Comparison of ENCODE assay signal across 1 cellular context in the genomic region with DNA sequence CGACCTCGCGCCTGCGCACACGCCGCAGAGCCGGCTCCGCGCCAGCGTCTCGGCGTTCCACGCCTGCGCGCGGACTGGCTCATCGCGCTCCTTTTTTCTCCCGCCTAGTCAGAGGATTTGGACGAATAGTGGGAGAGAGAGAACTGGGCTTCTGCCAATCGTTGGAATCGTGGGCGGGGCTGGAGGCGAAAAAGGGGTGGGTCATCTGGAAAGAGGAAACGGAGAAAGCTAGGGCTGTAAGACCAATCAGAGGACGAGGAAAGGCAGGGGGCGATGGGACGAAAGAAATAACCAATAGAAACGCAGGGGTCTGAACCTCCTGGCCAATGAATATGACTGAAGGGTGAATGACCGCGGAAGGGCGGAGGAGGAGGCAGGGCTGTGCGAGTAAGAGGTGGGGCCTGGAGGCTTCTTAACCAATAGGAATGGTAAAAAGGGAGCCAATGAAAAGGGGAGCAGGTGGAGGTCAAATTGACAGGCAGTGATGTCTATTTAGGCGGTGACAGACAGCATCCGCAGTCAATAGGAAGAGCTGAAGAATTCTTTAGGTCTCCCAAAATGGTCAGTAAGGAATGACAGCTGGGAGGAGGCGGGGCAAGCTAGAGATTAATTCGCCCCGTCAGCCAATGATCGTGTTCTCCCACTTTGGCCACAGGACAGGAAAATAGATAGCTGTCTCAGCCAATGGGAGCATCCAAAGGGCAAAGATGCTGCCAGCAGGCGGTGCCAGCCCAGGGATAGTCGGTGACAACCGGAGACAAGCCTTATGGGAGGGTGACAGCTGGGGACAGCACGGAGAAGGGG.
TF ChIP-seq lines count a peak whose summit lies in the region.

A gene with protein sequence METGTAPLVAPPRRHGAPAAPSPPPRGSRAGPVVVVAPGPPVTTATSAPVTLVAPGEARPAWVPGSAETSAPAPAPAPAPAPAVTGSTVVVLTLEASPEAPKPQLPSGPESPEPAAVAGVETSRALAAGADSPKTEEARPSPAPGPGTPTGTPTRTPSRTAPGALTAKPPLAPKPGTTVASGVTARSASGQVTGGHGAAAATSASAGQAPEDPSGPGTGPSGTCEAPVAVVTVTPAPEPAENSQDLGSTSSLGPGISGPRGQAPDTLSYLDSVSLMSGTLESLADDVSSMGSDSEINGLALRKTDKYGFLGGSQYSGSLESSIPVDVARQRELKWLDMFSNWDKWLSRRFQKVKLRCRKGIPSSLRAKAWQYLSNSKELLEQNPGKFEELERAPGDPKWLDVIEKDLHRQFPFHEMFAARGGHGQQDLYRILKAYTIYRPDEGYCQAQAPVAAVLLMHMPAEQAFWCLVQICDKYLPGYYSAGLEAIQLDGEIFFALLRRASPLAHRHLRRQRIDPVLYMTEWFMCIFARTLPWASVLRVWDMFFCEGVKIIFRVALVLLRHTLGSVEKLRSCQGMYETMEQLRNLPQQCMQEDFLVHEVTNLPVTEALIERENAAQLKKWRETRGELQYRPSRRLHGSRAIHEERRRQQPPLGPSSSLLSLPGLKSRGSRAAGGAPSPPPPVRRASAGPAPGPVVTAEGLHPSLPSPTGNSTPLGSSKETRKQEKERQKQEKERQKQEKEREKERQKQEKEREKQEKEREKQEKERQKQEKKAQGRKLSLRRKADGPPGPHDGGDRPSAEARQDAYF (minus strand): TSS at position 51 of the 804 bp plus-strand sequence. CDS start 311 bp downstream, outside the sequence.

TF ChIP-seq in HepG2, 621 proteins besides CTCF, POLR2A, EP300 and RAD21 (continued from another document):
- no peak for TF ChIP-seq CAMTA2 (CRISPR knock-in tag; IDR thresholded peaks at IDR 0.05; ENCODE audit: borderline replicate concordance)
- TF ChIP-seq NFKB2 (CRISPR knock-in tag; IDR thresholded peaks at IDR 0.05; ENCODE audit: borderline replicate concordance), result no peak
- TF ChIP-seq PHF5A (CRISPR knock-in tag; IDR thresholded peaks at IDR 0.05; ENCODE audit: low read depth, unreplicated experiment), result peak; percentile 32
- no peak for TF ChIP-seq IKZF1 (IDR thresholded peaks at IDR 0.05)
- no peak for TF ChIP-seq POLR2AphosphoS2 (IDR thresholded peaks at IDR 0.05; ENCODE audit: low read depth, low read length)
- no peak for TF ChIP-seq ZNF263 (CRISPR knock-in tag; IDR thresholded peaks at IDR 0.05)
- TF ChIP-seq, protein P1, sequence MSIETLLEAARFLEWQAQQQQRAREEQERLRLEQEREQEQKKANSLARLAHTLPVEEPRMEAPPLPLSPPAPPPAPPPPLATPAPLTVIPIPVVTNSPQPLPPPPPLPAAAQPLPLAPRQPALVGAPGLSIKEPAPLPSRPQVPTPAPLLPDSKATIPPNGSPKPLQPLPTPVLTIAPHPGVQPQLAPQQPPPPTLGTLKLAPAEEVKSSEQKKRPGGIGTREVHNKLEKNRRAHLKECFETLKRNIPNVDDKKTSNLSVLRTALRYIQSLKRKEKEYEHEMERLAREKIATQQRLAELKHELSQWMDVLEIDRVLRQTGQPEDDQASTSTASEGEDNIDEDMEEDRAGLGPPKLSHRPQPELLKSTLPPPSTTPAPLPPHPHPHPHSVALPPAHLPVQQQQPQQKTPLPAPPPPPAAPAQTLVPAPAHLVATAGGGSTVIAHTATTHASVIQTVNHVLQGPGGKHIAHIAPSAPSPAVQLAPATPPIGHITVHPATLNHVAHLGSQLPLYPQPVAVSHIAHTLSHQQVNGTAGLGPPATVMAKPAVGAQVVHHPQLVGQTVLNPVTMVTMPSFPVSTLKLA (IDR thresholded peaks at IDR 0.05), result 0 out of 2 replicates have a peak, but pooled peaks have one; percentile 9
- TF ChIP-seq HNRNPL (IDR thresholded peaks at IDR 0.05; ENCODE audit: low read depth, low read length), result 0 out of 2 replicates have a peak, but pooled peaks have one; percentile 47
- TF ChIP-seq GZF1 (CRISPR knock-in tag; IDR thresholded peaks at IDR 0.05), result no peak
- peak; percentile 46; the same call in 1 of the 2 replicates for TF ChIP-seq ZNF652 (CRISPR knock-in tag; IDR thresholded peaks at IDR 0.05; ENCODE audit: borderline replicate concordance, low read depth)
- TF ChIP-seq, protein P2, sequence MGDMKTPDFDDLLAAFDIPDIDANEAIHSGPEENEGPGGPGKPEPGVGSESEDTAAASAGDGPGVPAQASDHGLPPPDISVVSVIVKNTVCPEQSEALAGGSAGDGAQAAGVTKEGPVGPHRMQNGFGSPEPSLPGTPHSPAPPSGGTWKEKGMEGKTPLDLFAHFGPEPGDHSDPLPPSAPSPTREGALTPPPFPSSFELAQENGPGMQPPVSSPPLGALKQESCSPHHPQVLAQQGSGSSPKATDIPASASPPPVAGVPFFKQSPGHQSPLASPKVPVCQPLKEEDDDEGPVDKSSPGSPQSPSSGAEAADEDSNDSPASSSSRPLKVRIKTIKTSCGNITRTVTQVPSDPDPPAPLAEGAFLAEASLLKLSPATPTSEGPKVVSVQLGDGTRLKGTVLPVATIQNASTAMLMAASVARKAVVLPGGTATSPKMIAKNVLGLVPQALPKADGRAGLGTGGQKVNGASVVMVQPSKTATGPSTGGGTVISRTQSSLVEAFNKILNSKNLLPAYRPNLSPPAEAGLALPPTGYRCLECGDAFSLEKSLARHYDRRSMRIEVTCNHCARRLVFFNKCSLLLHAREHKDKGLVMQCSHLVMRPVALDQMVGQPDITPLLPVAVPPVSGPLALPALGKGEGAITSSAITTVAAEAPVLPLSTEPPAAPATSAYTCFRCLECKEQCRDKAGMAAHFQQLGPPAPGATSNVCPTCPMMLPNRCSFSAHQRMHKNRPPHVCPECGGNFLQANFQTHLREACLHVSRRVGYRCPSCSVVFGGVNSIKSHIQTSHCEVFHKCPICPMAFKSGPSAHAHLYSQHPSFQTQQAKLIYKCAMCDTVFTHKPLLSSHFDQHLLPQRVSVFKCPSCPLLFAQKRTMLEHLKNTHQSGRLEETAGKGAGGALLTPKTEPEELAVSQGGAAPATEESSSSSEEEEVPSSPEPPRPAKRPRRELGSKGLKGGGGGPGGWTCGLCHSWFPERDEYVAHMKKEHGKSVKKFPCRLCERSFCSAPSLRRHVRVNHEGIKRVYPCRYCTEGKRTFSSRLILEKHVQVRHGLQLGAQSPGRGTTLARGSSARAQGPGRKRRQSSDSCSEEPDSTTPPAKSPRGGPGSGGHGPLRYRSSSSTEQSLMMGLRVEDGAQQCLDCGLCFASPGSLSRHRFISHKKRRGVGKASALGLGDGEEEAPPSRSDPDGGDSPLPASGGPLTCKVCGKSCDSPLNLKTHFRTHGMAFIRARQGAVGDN (CRISPR knock-in tag; IDR thresholded peaks at IDR 0.05), result peak; percentile 63; the same call in 1 of the 2 replicates
- peak; percentile 51 for TF ChIP-seq TAF1 (CRISPR knock-in tag; IDR thresholded peaks at IDR 0.05)
- TF ChIP-seq, protein P3, sequence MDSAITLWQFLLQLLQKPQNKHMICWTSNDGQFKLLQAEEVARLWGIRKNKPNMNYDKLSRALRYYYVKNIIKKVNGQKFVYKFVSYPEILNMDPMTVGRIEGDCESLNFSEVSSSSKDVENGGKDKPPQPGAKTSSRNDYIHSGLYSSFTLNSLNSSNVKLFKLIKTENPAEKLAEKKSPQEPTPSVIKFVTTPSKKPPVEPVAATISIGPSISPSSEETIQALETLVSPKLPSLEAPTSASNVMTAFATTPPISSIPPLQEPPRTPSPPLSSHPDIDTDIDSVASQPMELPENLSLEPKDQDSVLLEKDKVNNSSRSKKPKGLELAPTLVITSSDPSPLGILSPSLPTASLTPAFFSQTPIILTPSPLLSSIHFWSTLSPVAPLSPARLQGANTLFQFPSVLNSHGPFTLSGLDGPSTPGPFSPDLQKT (CRISPR knock-in tag; IDR thresholded peaks at IDR 0.05; ENCODE audit: borderline replicate concordance), result no peak
- no peak for TF ChIP-seq ZNF563 (CRISPR knock-in tag; IDR thresholded peaks at IDR 0.05)
- peak; percentile 100 for TF ChIP-seq HOXD1 (CRISPR knock-in tag; IDR thresholded peaks at IDR 0.05)
- TF ChIP-seq, protein P4, sequence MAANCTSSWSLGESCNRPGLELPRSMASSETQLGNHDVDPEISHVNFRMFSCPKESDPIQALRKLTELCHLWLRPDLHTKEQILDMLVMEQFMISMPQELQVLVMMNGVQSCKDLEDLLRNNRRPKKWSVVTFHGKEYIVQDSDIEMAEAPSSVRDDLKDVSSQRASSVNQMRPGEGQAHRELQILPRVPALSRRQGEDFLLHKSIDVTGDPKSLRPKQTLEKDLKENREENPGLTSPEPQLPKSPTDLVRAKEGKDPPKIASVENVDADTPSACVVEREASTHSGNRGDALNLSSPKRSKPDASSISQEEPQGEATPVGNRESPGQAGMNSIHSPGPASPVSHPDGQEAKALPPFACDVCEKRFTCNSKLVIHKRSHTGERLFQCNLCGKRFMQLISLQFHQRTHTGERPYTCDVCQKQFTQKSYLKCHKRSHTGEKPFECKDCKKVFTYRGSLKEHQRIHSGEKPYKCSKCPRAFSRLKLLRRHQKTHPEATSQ (CRISPR knock-in tag; IDR thresholded peaks at IDR 0.05; ENCODE audit: borderline replicate concordance), result no peak
- peak; percentile 79; the same call in 1 of the 2 replicates for TF ChIP-seq PPARG (CRISPR knock-in tag; conservative IDR thresholded peaks at IDR 0.05)
- TF ChIP-seq, protein P5, sequence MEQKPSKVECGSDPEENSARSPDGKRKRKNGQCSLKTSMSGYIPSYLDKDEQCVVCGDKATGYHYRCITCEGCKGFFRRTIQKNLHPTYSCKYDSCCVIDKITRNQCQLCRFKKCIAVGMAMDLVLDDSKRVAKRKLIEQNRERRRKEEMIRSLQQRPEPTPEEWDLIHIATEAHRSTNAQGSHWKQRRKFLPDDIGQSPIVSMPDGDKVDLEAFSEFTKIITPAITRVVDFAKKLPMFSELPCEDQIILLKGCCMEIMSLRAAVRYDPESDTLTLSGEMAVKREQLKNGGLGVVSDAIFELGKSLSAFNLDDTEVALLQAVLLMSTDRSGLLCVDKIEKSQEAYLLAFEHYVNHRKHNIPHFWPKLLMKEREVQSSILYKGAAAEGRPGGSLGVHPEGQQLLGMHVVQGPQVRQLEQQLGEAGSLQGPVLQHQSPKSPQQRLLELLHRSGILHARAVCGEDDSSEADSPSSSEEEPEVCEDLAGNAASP (CRISPR knock-in tag; IDR thresholded peaks at IDR 0.05; ENCODE audit: borderline replicate concordance), result peak; percentile 67; the same call in 1 of the 2 replicates
- no peak for TF ChIP-seq NFATC3 (CRISPR knock-in tag; IDR thresholded peaks at IDR 0.05)
- no peak for TF ChIP-seq NBN (conservative IDR thresholded peaks at IDR 0.05)
- no peak for TF ChIP-seq SAFB2 (CRISPR knock-in tag; IDR thresholded peaks at IDR 0.05; ENCODE audit: borderline replicate concordance, low read depth)
- no peak for TF ChIP-seq ZNF333 (CRISPR knock-in tag; IDR thresholded peaks at IDR 0.05; ENCODE audit: borderline replicate concordance)
- no peak for TF ChIP-seq TCF7L2 (IDR thresholded peaks at IDR 0.05; ENCODE audit: low read depth, low read length)
- TF ChIP-seq KAT8 (CRISPR knock-in tag; IDR thresholded peaks at IDR 0.05), result peak; percentile 40
- TF ChIP-seq, protein P6, sequence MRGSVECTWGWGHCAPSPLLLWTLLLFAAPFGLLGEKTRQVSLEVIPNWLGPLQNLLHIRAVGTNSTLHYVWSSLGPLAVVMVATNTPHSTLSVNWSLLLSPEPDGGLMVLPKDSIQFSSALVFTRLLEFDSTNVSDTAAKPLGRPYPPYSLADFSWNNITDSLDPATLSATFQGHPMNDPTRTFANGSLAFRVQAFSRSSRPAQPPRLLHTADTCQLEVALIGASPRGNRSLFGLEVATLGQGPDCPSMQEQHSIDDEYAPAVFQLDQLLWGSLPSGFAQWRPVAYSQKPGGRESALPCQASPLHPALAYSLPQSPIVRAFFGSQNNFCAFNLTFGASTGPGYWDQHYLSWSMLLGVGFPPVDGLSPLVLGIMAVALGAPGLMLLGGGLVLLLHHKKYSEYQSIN (CRISPR knock-in tag; IDR thresholded peaks at IDR 0.05; ENCODE audit: borderline replicate concordance), result no peak
- TF ChIP-seq AGO2 (optimal IDR thresholded peaks at IDR 0.05; ENCODE audit: low read depth, low read length), result no peak
- TF ChIP-seq, protein P7, sequence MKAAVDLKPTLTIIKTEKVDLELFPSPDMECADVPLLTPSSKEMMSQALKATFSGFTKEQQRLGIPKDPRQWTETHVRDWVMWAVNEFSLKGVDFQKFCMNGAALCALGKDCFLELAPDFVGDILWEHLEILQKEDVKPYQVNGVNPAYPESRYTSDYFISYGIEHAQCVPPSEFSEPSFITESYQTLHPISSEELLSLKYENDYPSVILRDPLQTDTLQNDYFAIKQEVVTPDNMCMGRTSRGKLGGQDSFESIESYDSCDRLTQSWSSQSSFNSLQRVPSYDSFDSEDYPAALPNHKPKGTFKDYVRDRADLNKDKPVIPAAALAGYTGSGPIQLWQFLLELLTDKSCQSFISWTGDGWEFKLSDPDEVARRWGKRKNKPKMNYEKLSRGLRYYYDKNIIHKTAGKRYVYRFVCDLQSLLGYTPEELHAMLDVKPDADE (CRISPR knock-in tag; IDR thresholded peaks at IDR 0.05), result no peak
- TF ChIP-seq ATAD3A (CRISPR knock-in tag; IDR thresholded peaks at IDR 0.05), result no peak
- no peak for TF ChIP-seq KDM6A (CRISPR knock-in tag; IDR thresholded peaks at IDR 0.05; ENCODE audit: low read depth)
- TF ChIP-seq CENPX (CRISPR knock-in tag; IDR thresholded peaks at IDR 0.05), result no peak
- TF ChIP-seq, protein P8, sequence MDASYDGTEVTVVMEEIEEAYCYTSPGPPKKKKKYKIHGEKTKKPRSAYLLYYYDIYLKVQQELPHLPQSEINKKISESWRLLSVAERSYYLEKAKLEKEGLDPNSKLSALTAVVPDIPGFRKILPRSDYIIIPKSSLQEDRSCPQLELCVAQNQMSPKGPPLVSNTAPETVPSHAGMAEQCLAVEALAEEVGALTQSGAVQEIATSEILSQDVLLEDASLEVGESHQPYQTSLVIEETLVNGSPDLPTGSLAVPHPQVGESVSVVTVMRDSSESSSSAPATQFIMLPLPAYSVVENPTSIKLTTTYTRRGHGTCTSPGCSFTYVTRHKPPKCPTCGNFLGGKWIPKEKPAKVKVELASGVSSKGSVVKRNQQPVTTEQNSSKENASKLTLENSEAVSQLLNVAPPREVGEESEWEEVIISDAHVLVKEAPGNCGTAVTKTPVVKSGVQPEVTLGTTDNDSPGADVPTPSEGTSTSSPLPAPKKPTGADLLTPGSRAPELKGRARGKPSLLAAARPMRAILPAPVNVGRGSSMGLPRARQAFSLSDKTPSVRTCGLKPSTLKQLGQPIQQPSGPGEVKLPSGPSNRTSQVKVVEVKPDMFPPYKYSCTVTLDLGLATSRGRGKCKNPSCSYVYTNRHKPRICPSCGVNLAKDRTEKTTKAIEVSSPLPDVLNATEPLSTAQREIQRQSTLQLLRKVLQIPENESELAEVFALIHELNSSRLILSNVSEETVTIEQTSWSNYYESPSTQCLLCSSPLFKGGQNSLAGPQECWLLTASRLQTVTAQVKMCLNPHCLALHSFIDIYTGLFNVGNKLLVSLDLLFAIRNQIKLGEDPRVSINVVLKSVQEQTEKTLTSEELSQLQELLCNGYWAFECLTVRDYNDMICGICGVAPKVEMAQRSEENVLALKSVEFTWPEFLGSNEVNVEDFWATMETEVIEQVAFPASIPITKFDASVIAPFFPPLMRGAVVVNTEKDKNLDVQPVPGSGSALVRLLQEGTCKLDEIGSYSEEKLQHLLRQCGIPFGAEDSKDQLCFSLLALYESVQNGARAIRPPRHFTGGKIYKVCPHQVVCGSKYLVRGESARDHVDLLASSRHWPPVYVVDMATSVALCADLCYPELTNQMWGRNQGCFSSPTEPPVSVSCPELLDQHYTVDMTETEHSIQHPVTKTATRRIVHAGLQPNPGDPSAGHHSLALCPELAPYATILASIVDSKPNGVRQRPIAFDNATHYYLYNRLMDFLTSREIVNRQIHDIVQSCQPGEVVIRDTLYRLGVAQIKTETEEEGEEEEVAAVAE (CRISPR knock-in tag; IDR thresholded peaks at IDR 0.05; ENCODE audit: borderline replicate concordance), result peak; percentile 66; the same call in 1 of the 2 replicates
